ENCODE assay signal across 18 cellular contexts in genomic region chrX:43224496-43224895, GRCh38.
A peak's percentile ranks its signal among the peaks of the same experiment; 100 is the strongest.
DNase-seq lines count a peak whose midpoint lies in the region; TF ChIP-seq lines count a peak whose summit lies in the region.
"Had no signal": no experiment of that assay in that cellular context is flagged by ENCODE, and none has a peak within 500 bp of the region (broad histone marks: within the 10 kb centered on the region; RNA-seq: fewer than 3 reads in every experiment).

No MANE protein-coding gene starts in this region.

- in situ Hi-C loops in mammary epithelial cell (cut with MboI; ENCODE audit: low sequenced_read_pairs in 2 of 2), result no loop called here

- no peak overlapping the region for H3K23ac ChIP-seq in mesenchymal stem cell (ENCODE audit: low read length in 2 of 2)

- no peaks in the 10 kb centered on the region for H3K4me1 ChIP-seq in breast epithelium
- H3K4me1 ChIP-seq in mammary epithelial cell (ENCODE audit: insufficient read depth, low read length), result no peaks in the 10 kb centered on the region
- H3K4me1 ChIP-seq in hepatocyte (ENCODE audit: insufficient read depth), result peaks cover 22% of the 10 kb centered on the region
- H3K4me1 ChIP-seq in mesenchymal stem cell (ENCODE audit: control insufficient read depth, insufficient read depth, low read depth, low read length), result no peaks in the 10 kb centered on the region

- H3K4me3 ChIP-seq in breast epithelium, result no peak overlapping the region
- no peak overlapping the region for H3K4me3 ChIP-seq in mammary epithelial cell (replicated peaks in 1 of 3; ENCODE audit: insufficient read depth in 1 of 3, low read depth in 2 of 3, low read length in 3 of 3)
- no peak overlapping the region for H3K4me3 ChIP-seq in hepatocyte
- H3K4me3 ChIP-seq in mesenchymal stem cell (ENCODE audit: insufficient read depth in 1 of 2, low read depth in 1 of 2, low read length in 2 of 2), result no peak overlapping the region
- H3K4me3 ChIP-seq: MG63 had no signal

- dilution Hi-C loops in mammary epithelial cell (cut with HindIII; ENCODE audit: low sequenced_read_pairs), result no loop called here

- H3K9me2 ChIP-seq in hepatocyte (replicated peaks; ENCODE audit: insufficient read depth), result no peaks in the 10 kb centered on the region
- H3K9me2 ChIP-seq: SK-N-SH had no signal

- DNase-seq in MCF 10A (ENCODE audit: unreplicated experiment) (peak; percentile 26), breast epithelium (ENCODE audit: low spot score in 2 of 2) (no peak), mammary epithelial cell (peak; percentile 38), hepatocyte (ENCODE audit: low spot score) (no peak), renal cortical epithelial cell (ENCODE audit: low read depth) (peak; percentile 30), SKM-1 (lab: John Stamatoyannopoulos, UW; ENCODE audit: unreplicated experiment) (no peak), DMS79 treated with DMSO at 0.1 percent for 48 hours (lab: John Stamatoyannopoulos, UW) (no peak), mesenchymal stem cell (no peak)
- DNase-seq: ACHN, HCEC 1CT, KBM-7, MG63, NCI-H2029, NCI-H446 treated with DMSO at 0.1 percent for 48 hours, NCI-H526, NCI-H82, SK-N-SH had no signal

- no peak overlapping the region for H3K14ac ChIP-seq in mesenchymal stem cell (ENCODE audit: low read length in 2 of 2)

- no peak for TF ChIP-seq CTCF in MCF 10A (IDR thresholded peaks at IDR 0.05; ENCODE audit: unreplicated experiment)
- no peak for TF ChIP-seq CTCF in breast epithelium (IDR thresholded peaks at IDR 0.05)
- no peak for TF ChIP-seq CTCF in mammary epithelial cell (conservative IDR thresholded peaks at IDR 0.05 in 1 of 2, IDR thresholded peaks at IDR 0.05 in 1 of 2; ENCODE audit: extremely low read depth in 1 of 2, insufficient read depth in 1 of 2, low read depth in 1 of 2, low read length in 2 of 2)
- no peak for TF ChIP-seq CTCF in hepatocyte (IDR thresholded peaks at IDR 0.05; ENCODE audit: poor library complexity)

- H2AFZ ChIP-seq in mammary epithelial cell (ENCODE audit: low read depth, low read length) (no peak overlapping the region), hepatocyte (no peak overlapping the region), mesenchymal stem cell (ENCODE audit: low read depth, low read length) (no peak overlapping the region)

- H3K79me1 ChIP-seq in mesenchymal stem cell (replicated peaks; ENCODE audit: low read length, poor library complexity, severe bottlenecking), result no peaks in the 10 kb centered on the region

- no peak overlapping the region for H3K4ac ChIP-seq in mesenchymal stem cell (ENCODE audit: low read depth in 1 of 2, low read length in 2 of 2)

- no TSS peak for BruUV-seq in MCF 10A (replicated peaks; lab: Mats Ljungman, UMichigan)
- no TSS peak for BruUV-seq in mammary epithelial cell (replicated peaks; lab: Mats Ljungman, UMichigan)

- TF ChIP-seq POLR2A in breast epithelium (IDR thresholded peaks at IDR 0.05), result no peak

- no peaks in the 10 kb centered on the region for H3K9me3 Mint-ChIP-seq in MCF 10A (ENCODE audit: unreplicated experiment)

- no peak overlapping the region for H4K91ac ChIP-seq in mesenchymal stem cell (ENCODE audit: low read length)

- H2BK12ac ChIP-seq in mesenchymal stem cell (ENCODE audit: low read length in 2 of 2), result no peak overlapping the region

- peaks cover 0 to 15% of the 10 kb centered on the region in 2 donors for H3K27me3 ChIP-seq in breast epithelium
- H3K27me3 ChIP-seq in mammary epithelial cell (ENCODE audit: insufficient read depth, low read length), result peaks cover 5% of the 10 kb centered on the region
- no peaks in the 10 kb centered on the region for H3K27me3 ChIP-seq in hepatocyte
- H3K27me3 ChIP-seq in mesenchymal stem cell (ENCODE audit: control insufficient read depth in 1 of 2, insufficient read depth in 1 of 2, low read length in 2 of 2), result peaks cover 0 to 7% of the 10 kb centered on the region in 2 experiments
- H3K27me3 ChIP-seq: MG63 had no signal

- no peak overlapping the region for H2BK120ac ChIP-seq in mesenchymal stem cell (ENCODE audit: low read depth, low read length)

- H3K4me1 Mint-ChIP-seq in MCF 10A (ENCODE audit: insufficient read depth, unreplicated experiment), result no peaks in the 10 kb centered on the region

- H4K20me1 ChIP-seq in mammary epithelial cell (ENCODE audit: insufficient read depth, low read length) (no peaks in the 10 kb centered on the region), hepatocyte (ENCODE audit: insufficient read depth, poor library complexity, severe bottlenecking) (no peaks in the 10 kb centered on the region)

- no peak overlapping the region for H3K9ac ChIP-seq in mammary epithelial cell (ENCODE audit: insufficient read depth, low read length)
- H3K9ac ChIP-seq in mesenchymal stem cell (ENCODE audit: low read length), result no peak overlapping the region
- H3K9ac ChIP-seq: SK-N-SH had no signal

- H3K36me3 Mint-ChIP-seq in MCF 10A (ENCODE audit: insufficient read depth, unreplicated experiment), result no peaks in the 10 kb centered on the region

- H3K4me3 Mint-ChIP-seq in MCF 10A (ENCODE audit: unreplicated experiment), result no peak overlapping the region

- no peak overlapping the region for H2BK5ac ChIP-seq in mesenchymal stem cell (ENCODE audit: low read depth, low read length, poor library complexity, severe bottlenecking)

- peaks cover 22% of the 10 kb centered on the region for H3K27me3 Mint-ChIP-seq in MCF 10A (ENCODE audit: insufficient read depth, unreplicated experiment)

- H3K4me2 ChIP-seq in mammary epithelial cell (ENCODE audit: insufficient read depth, low read depth, low read length), result no peak overlapping the region
- H3K4me2 ChIP-seq in hepatocyte, result no peak overlapping the region
- H3K4me2 ChIP-seq in mesenchymal stem cell (ENCODE audit: low read length, poor library complexity, severe bottlenecking), result no peak overlapping the region
- H3K4me2 ChIP-seq: SK-N-SH had no signal

- H3K27ac ChIP-seq in breast epithelium, result no peak overlapping the region
- H3K27ac ChIP-seq in mammary epithelial cell (ENCODE audit: insufficient read depth, low read depth, low read length), result no peak overlapping the region
- H3K27ac ChIP-seq in hepatocyte, result peak overlapping the region; percentile 78
- H3K27ac ChIP-seq in mesenchymal stem cell (ENCODE audit: low read length, poor library complexity, severe bottlenecking), result no peak overlapping the region
- H3K27ac ChIP-seq: 22Rv1 had no signal

- POLR2A ChIA-PET in MCF 10A (lab: Yijun Ruan, JAX), result no interaction called here

- H3K9me3 ChIP-seq in breast epithelium (no peaks in the 10 kb centered on the region), mammary epithelial cell (replicated peaks; ENCODE audit: insufficient read depth, low read length) (no peaks in the 10 kb centered on the region), hepatocyte (ENCODE audit: low read depth) (peaks cover 3% of the 10 kb centered on the region), mesenchymal stem cell (ENCODE audit: control insufficient read depth, low read length) (no peaks in the 10 kb centered on the region)
- H3K9me3 ChIP-seq: MG63, SK-N-SH had no signal

- no peak overlapping the region for H4K8ac ChIP-seq in mesenchymal stem cell (ENCODE audit: low read length)

- H3K79me2 ChIP-seq in mammary epithelial cell (ENCODE audit: insufficient read depth, low read length), result no peaks in the 10 kb centered on the region
- no peaks in the 10 kb centered on the region for H3K79me2 ChIP-seq in hepatocyte

- CTCF ChIA-PET in MCF 10A (lab: Yijun Ruan, JAX), result interaction anchor here (0.7 to 0.8 kb wide), 2 partner anchors 89 to 280 kb away, joined by 3 to 5 read pairs; no protein-coding TSS in a partner anchor
- CTCF ChIA-PET in mammary epithelial cell (lab: Charles Lee; ENCODE audit: low non-redundant PET), result no interaction called here

- H3K36me3 ChIP-seq in breast epithelium (no peaks in the 10 kb centered on the region), mammary epithelial cell (ENCODE audit: insufficient read depth, low read length) (no peaks in the 10 kb centered on the region), hepatocyte (replicated peaks; ENCODE audit: insufficient read depth, low read depth) (no peaks in the 10 kb centered on the region), mesenchymal stem cell (ENCODE audit: control insufficient read depth in 1 of 2, insufficient read depth in 2 of 2, low read depth in 1 of 2, low read length in 2 of 2) (no peaks in the 10 kb centered on the region)
- H3K36me3 ChIP-seq: MG63 had no signal

- H2BK15ac ChIP-seq in mesenchymal stem cell (ENCODE audit: low read depth, poor library complexity, severe bottlenecking), result no peak overlapping the region

- intact Hi-C loops in MCF 10A (cut with micrococcal nuclease), result no loop called here
- intact Hi-C loops in breast epithelium (cut with DNase I; ENCODE audit: low total_unique reads), result no loop called here
- intact Hi-C loops in mammary epithelial cell (cut with micrococcal nuclease), result no loop called here

- no peak overlapping the region for H3K27ac Mint-ChIP-seq in MCF 10A (ENCODE audit: low read depth, unreplicated experiment)

- no peak overlapping the region for H2AK5ac ChIP-seq in mesenchymal stem cell (ENCODE audit: low read length, severe bottlenecking)

- H3K18ac ChIP-seq in mesenchymal stem cell (ENCODE audit: low read depth in 1 of 2, low read length in 2 of 2), result no peak overlapping the region

Comparison
In these comparisons a context has a peak if more than half of its experiments do, and no peak if none do; other contexts are left out.
1. DNase-seq: peak in MCF 10A (single experiment), mammary epithelial cell (single experiment) and renal cortical epithelial cell (single experiment); none in breast epithelium (0 of 2), hepatocyte (single experiment), SKM-1 (single experiment), DMS79 treated with DMSO at 0.1 percent for 48 hours (single experiment) and mesenchymal stem cell (single experiment).